In genomic region chr2:218406209-218406948, GRCh38 we compare ENCODE assay signal across 1 cellular context.
TF ChIP-seq lines count a peak whose summit lies in the region.

No MANE protein-coding gene starts in this region.

TF ChIP-seq in HepG2, 621 proteins besides CTCF, POLR2A, EP300 and RAD21 (continued from another document and continues in another):
- TF ChIP-seq ZNF704 (CRISPR knock-in tag; IDR thresholded peaks at IDR 0.05; ENCODE audit: borderline replicate concordance) (0 out of 2 replicates have a peak, but pooled peaks have one; percentile 5), STAG1 (CRISPR knock-in tag; IDR thresholded peaks at IDR 0.05) (peak; percentile 92), ZZZ3 (CRISPR knock-in tag; IDR thresholded peaks at IDR 0.05; ENCODE audit: borderline replicate concordance) (no peak), TBP (CRISPR knock-in tag; IDR thresholded peaks at IDR 0.05) (0 out of 2 replicates have a peak, but pooled peaks have one; percentile 10), ZSCAN12 (CRISPR knock-in tag; IDR thresholded peaks at IDR 0.05) (no peak), ZFP90 (CRISPR knock-in tag; IDR thresholded peaks at IDR 0.05; ENCODE audit: borderline replicate concordance) (peak; percentile 84), SP5 (CRISPR knock-in tag; IDR thresholded peaks at IDR 0.05; ENCODE audit: borderline replicate concordance, low read depth) (peak; percentile 81), ZNF441 (CRISPR knock-in tag; IDR thresholded peaks at IDR 0.05; ENCODE audit: borderline replicate concordance) (no peak), MBD4 (IDR thresholded peaks at IDR 0.05; ENCODE audit: borderline replicate concordance, low read length) (no peak), NFAT5 (CRISPR knock-in tag; IDR thresholded peaks at IDR 0.05) (no peak), ZSCAN9 (CRISPR knock-in tag; IDR thresholded peaks at IDR 0.05; ENCODE audit: borderline replicate concordance) (0 out of 2 replicates have a peak, but pooled peaks have one; percentile 64), KMT2A (CRISPR knock-in tag; IDR thresholded peaks at IDR 0.05) (peak; percentile 57; the same call in 1 of the 2 replicates), EHMT2 (IDR thresholded peaks at IDR 0.05; ENCODE audit: borderline replicate concordance, low read depth, low read length) (no peak), ZKSCAN8 (CRISPR knock-in tag; IDR thresholded peaks at IDR 0.05; ENCODE audit: borderline replicate concordance) (peak; percentile 41), NFKB2 (CRISPR knock-in tag; IDR thresholded peaks at IDR 0.05; ENCODE audit: borderline replicate concordance) (peak; percentile 52; the same call in 1 of the 2 replicates), ZNF329 (CRISPR knock-in tag; IDR thresholded peaks at IDR 0.05; ENCODE audit: low read depth) (peak; percentile 63; the same call in 1 of the 2 replicates), AGO1 (IDR thresholded peaks at IDR 0.05; ENCODE audit: low read depth, low read length, poor library complexity, severe bottlenecking) (peak; percentile 100), ZNF264 (CRISPR knock-in tag; IDR thresholded peaks at IDR 0.05) (peak; percentile 55; the same call in 1 of the 2 replicates), ARNT2 (CRISPR knock-in tag; IDR thresholded peaks at IDR 0.05; ENCODE audit: low read depth) (peak; percentile 69; the same call in 1 of the 2 replicates), ZNF850 (CRISPR knock-in tag; conservative IDR thresholded peaks at IDR 0.05) (peak; percentile 88; the same call in 1 of the 2 replicates), MXD1 (CRISPR knock-in tag; IDR thresholded peaks at IDR 0.05) (peak; percentile 76), PLSCR1 (CRISPR knock-in tag; IDR thresholded peaks at IDR 0.05; ENCODE audit: borderline replicate concordance) (no peak), THAP7 (CRISPR knock-in tag; IDR thresholded peaks at IDR 0.05) (no peak), HOXD1 (CRISPR knock-in tag; IDR thresholded peaks at IDR 0.05) (peak; percentile 70), CHD2 (IDR thresholded peaks at IDR 0.05; ENCODE audit: low read depth, low read length) (peak; percentile 55; the same call in 1 of the 2 replicates), SMAD9 (CRISPR knock-in tag; IDR thresholded peaks at IDR 0.05) (no peak), SCMH1 (CRISPR knock-in tag; IDR thresholded peaks at IDR 0.05; ENCODE audit: borderline replicate concordance) (no peak), ARID5B (CRISPR knock-in tag; IDR thresholded peaks at IDR 0.05) (peak; percentile 75), FOXA1 (IDR thresholded peaks at IDR 0.05) (no peak), FOXA1 (CRISPR knock-in tag; IDR thresholded peaks at IDR 0.05) (peak; percentile 22), HNF4A (CRISPR knock-in tag; IDR thresholded peaks at IDR 0.05) (peak; percentile 29; the same call in 1 of the 2 replicates), GMEB1 (CRISPR knock-in tag; IDR thresholded peaks at IDR 0.05; ENCODE audit: borderline replicate concordance) (peak; percentile 35; the same call in 1 of the 2 replicates), TEF (CRISPR knock-in tag; IDR thresholded peaks at IDR 0.05) (no peak), ZNF224 (CRISPR knock-in tag; IDR thresholded peaks at IDR 0.05) (no peak; the same call in 1 of the 2 replicates), PAWR (CRISPR knock-in tag; IDR thresholded peaks at IDR 0.05; ENCODE audit: borderline replicate concordance) (no peak), AHR (CRISPR knock-in tag; IDR thresholded peaks at IDR 0.05) (peak; percentile 25; the same call in 1 of the 2 replicates), ZNF569 (CRISPR knock-in tag; IDR thresholded peaks at IDR 0.05; ENCODE audit: borderline replicate concordance) (no peak; the same call in 1 of the 2 replicates), FOXC1 (CRISPR knock-in tag; IDR thresholded peaks at IDR 0.05; ENCODE audit: borderline replicate concordance) (0 out of 2 replicates have a peak, but pooled peaks have one; percentile 44), NFYC (CRISPR knock-in tag; IDR thresholded peaks at IDR 0.05) (peak; percentile 28; the same call in 1 of the 2 replicates), PLRG1 (conservative IDR thresholded peaks at IDR 0.05) (no peak), ZNF354B (CRISPR knock-in tag; IDR thresholded peaks at IDR 0.05) (no peak), ZNF367 (CRISPR knock-in tag; IDR thresholded peaks at IDR 0.05; ENCODE audit: borderline replicate concordance) (no peak; the same call in 1 of the 2 replicates), ZNF484 (CRISPR knock-in tag; IDR thresholded peaks at IDR 0.05; ENCODE audit: borderline replicate concordance, low read depth) (no peak), ZNF557 (CRISPR knock-in tag; IDR thresholded peaks at IDR 0.05) (peak; percentile 91; the same call in 1 of the 2 replicates), EZH2 (conservative IDR thresholded peaks at IDR 0.05; ENCODE audit: low read depth, low read length) (no peak), HOMEZ (CRISPR knock-in tag; IDR thresholded peaks at IDR 0.05; ENCODE audit: low read depth) (0 out of 2 replicates have a peak, but pooled peaks have one; percentile 29), GATA4 (IDR thresholded peaks at IDR 0.05; ENCODE audit: borderline replicate concordance, low read depth) (no peak), PCBP2 (optimal IDR thresholded peaks at IDR 0.05; ENCODE audit: low read depth, low read length, poor library complexity, severe bottlenecking) (peak; percentile 7), ATF1 (CRISPR knock-in tag; IDR thresholded peaks at IDR 0.05) (peak; percentile 51; the same call in 1 of the 2 replicates), ZNF619 (CRISPR knock-in tag; IDR thresholded peaks at IDR 0.05) (no peak), ARNTL (CRISPR knock-in tag; IDR thresholded peaks at IDR 0.05) (no peak), NFKBIZ (CRISPR knock-in tag; IDR thresholded peaks at IDR 0.05) (no peak; the same call in 1 of the 2 replicates), ZNF678 (CRISPR knock-in tag; IDR thresholded peaks at IDR 0.05) (no peak), HOXA3 (CRISPR knock-in tag; IDR thresholded peaks at IDR 0.05) (peak; percentile 80; the same call in 1 of the 2 replicates)
